In genomic region chr2:107916121-107916520, GRCh38 we compare ENCODE assay signal across 7 cellular contexts.
DNase-seq lines count a peak whose midpoint lies in the region; ATAC-seq, FAIRE-seq and TF ChIP-seq lines count a peak whose summit lies in the region.
"Not testable (repeated sequence)": the region's sequence is repeated elsewhere in the genome, so short reads cannot be mapped to it uniquely, and the experiment has no call there.

No MANE protein-coding gene starts in this region.

- peak; percentile 11 for TF ChIP-seq CTCF in GM10266 (IDR thresholded peaks at IDR 0.05; ENCODE audit: control insufficient read depth, insufficient read depth, low read depth, missing control alignments)
- TF ChIP-seq CTCF in HCT116 (IDR thresholded peaks at IDR 0.05 in 2 of 3, conservative IDR thresholded peaks at IDR 0.05 in 1 of 3; ENCODE audit: borderline replicate concordance in 1 of 3, insufficient read depth in 1 of 3, low read depth in 2 of 3, low read length in 2 of 3); GM12878 (IDR thresholded peaks at IDR 0.05 in 2 of 3, conservative IDR thresholded peaks at IDR 0.05 in 1 of 3; ENCODE audit: control insufficient read depth in 2 of 3, extremely low read depth in 1 of 3, insufficient read depth in 1 of 3, low read depth in 3 of 3, low read length in 3 of 3); foreskin keratinocyte (conservative IDR thresholded peaks at IDR 0.05): not testable (repeated sequence)
- TF ChIP-seq CTCF in PC-9 (conservative IDR thresholded peaks at IDR 0.05): 0 out of 2 replicates have a peak, but pooled peaks have one; percentile 31
- TF ChIP-seq CTCF in osteocyte (IDR thresholded peaks at IDR 0.05): peak; percentile 35

- intact Hi-C loops in HCT116 (cut with micrococcal nuclease); PC-9 (cut with micrococcal nuclease; ENCODE audit: unreplicated experiment); GM12878 (cut with micrococcal nuclease; ENCODE audit: unreplicated experiment): not testable (repeated sequence)

- CTCF ChIA-PET in HCT116 (lab: Charles Lee); PC-9 (lab: Charles Lee); GM12878 (lab: Yijun Ruan, JAX): not testable (repeated sequence)

- ATAC-seq in HCT116 (peak; percentile 86), GM12878 (peak; percentile 47), foreskin keratinocyte (peak; percentile 59), left lobe of liver (peak; percentile 96)

- H3K4me3 Mint-ChIP-seq in osteocyte (ENCODE audit: unreplicated experiment): not testable (repeated sequence)

- FAIRE-seq in GM12878 (lab: Jason Lieb, UNC): not testable (repeated sequence)

- H3K27me3 ChIP-seq in HCT116 (ENCODE audit: insufficient read depth, low read length); PC-9 (ENCODE audit: insufficient read depth, low read depth); GM12878 (replicated peaks in 1 of 2; ENCODE audit: control insufficient read depth in 2 of 2, insufficient read depth in 2 of 2, low read length in 1 of 2); foreskin keratinocyte: not testable (repeated sequence)

- not testable (repeated sequence) for H3K4me2 ChIP-seq in HCT116 (ENCODE audit: low read length); PC-9; GM12878 (ENCODE audit: control insufficient read depth, insufficient read depth)

- H3K27ac Mint-ChIP-seq in osteocyte (ENCODE audit: unreplicated experiment): not testable (repeated sequence)

- DNase-seq in GM10266 (ENCODE audit: extremely low spot score); HCT116 (ENCODE audit: low read depth, low spot score); PC-9; GM12878 (ENCODE audit: low read depth, low spot score); foreskin keratinocyte; left lobe of liver (ENCODE audit: low spot score); osteocyte (ENCODE audit: extremely low spot score, unreplicated experiment): not testable (repeated sequence)

- H3K4me1 ChIP-seq in HCT116 (ENCODE audit: control insufficient read depth in 1 of 2, insufficient read depth in 2 of 2, low read length in 2 of 2); PC-9 (replicated peaks; ENCODE audit: insufficient read depth); GM12878 (ENCODE audit: control insufficient read depth, insufficient read depth, low read length); foreskin keratinocyte: not testable (repeated sequence)

- H3K9me2 ChIP-seq in HCT116 (ENCODE audit: insufficient read depth); PC-9 (ENCODE audit: insufficient read depth): not testable (repeated sequence)

- in situ Hi-C loops in GM12878 (cut with MboI): not testable (repeated sequence)

- TF ChIP-seq EP300 in GM12878 (IDR thresholded peaks at IDR 0.05; ENCODE audit: borderline replicate concordance in 1 of 2, control insufficient read depth in 1 of 2, low read depth in 2 of 2, low read length in 2 of 2): not testable (repeated sequence)

- TF ChIP-seq RAD21 in HCT116 (IDR thresholded peaks at IDR 0.05; ENCODE audit: low read depth); GM12878 (IDR thresholded peaks at IDR 0.05; ENCODE audit: insufficient read depth, low read depth, low read length): not testable (repeated sequence)

- H3K9ac ChIP-seq in HCT116 (ENCODE audit: low read length); GM12878 (ENCODE audit: control insufficient read depth, insufficient read depth, low read length): not testable (repeated sequence)

- TF ChIP-seq POLR2A in HCT116 (IDR thresholded peaks at IDR 0.05; ENCODE audit: borderline replicate concordance, extremely low read depth, insufficient read depth, insufficient read length); GM12878 (IDR thresholded peaks at IDR 0.05; ENCODE audit: low read depth, low read length): not testable (repeated sequence)

- not testable (repeated sequence) for H4K20me1 ChIP-seq in HCT116 (ENCODE audit: insufficient read depth); PC-9 (ENCODE audit: insufficient read depth); GM12878 (ENCODE audit: control insufficient read depth, insufficient read depth)

- WGBS in GM12878 (ENCODE audit: insufficient coverage, insufficient replicate concordance, low lambda C conversion rate, missing lambda C conversion rate): no CpG with 5 or more reads among the region's 2 CpGs

- H3K36me3 Mint-ChIP-seq in osteocyte (ENCODE audit: unreplicated experiment): not testable (repeated sequence)

- not testable (repeated sequence) for H3K9me3 Mint-ChIP-seq in osteocyte (ENCODE audit: unreplicated experiment)

- H3K27ac ChIP-seq in HCT116 (ENCODE audit: low read depth, low read length); PC-9; GM12878 (ENCODE audit: control insufficient read depth, insufficient read depth); foreskin keratinocyte: not testable (repeated sequence)

- BruUV-seq in HCT116 (replicated peaks; lab: Mats Ljungman, UMichigan); PC-9 (replicated peaks; lab: Mats Ljungman, UMichigan); GM12878 (replicated peaks; lab: Mats Ljungman, UMichigan): not testable (repeated sequence)

- H3K36me3 ChIP-seq in HCT116 (ENCODE audit: control insufficient read depth in 1 of 2, insufficient read depth in 2 of 2, low read length in 2 of 2); PC-9 (ENCODE audit: low read depth); GM12878 (ENCODE audit: control insufficient read depth in 2 of 2, insufficient read depth in 2 of 2, low read length in 1 of 2): not testable (repeated sequence)

- not testable (repeated sequence) for H3K4me3 ChIP-seq in HCT116 (replicated peaks in 1 of 2; ENCODE audit: low read depth in 1 of 2, low read length in 2 of 2); PC-9; GM12878

- SMC1A ChIA-PET in GM12878 (lab: Charles Lee; ENCODE audit: uncharacterized antibody, unreplicated experiment): not testable (repeated sequence)

- H3K27me3 Mint-ChIP-seq in osteocyte (ENCODE audit: unreplicated experiment): not testable (repeated sequence)

- H2AFZ ChIP-seq in HCT116 (ENCODE audit: low read depth, low read length, poor library complexity, severe bottlenecking); PC-9; GM12878 (ENCODE audit: control insufficient read depth, low read depth, low read length): not testable (repeated sequence)

- not testable (repeated sequence) for H3F3A ChIP-seq in PC-9 (ENCODE audit: insufficient read depth, low read depth)

- not testable (repeated sequence) for H3K79me2 ChIP-seq in HCT116 (ENCODE audit: insufficient read depth, low read length); PC-9 (ENCODE audit: low read depth); GM12878 (ENCODE audit: control insufficient read depth, insufficient read depth, low read length)

- H3K9me3 ChIP-seq in HCT116 (ENCODE audit: control insufficient read depth in 1 of 2, insufficient read depth in 1 of 2, low read depth in 1 of 2, low read length in 2 of 2); PC-9 (ENCODE audit: insufficient read depth, low read depth); GM12878 (replicated peaks; ENCODE audit: control insufficient read depth, insufficient read depth, low read length): not testable (repeated sequence)

- RAD21 ChIA-PET in HCT116 (lab: Charles Lee; ENCODE audit: low non-redundant PET in 1 of 2, low total read pairs in 2 of 2, uncharacterized antibody in 2 of 2, unreplicated experiment in 2 of 2); GM12878 (lab: Charles Lee; ENCODE audit: unreplicated experiment): not testable (repeated sequence)

- H3K4me1 Mint-ChIP-seq in osteocyte (ENCODE audit: unreplicated experiment): not testable (repeated sequence)

- POLR2A ChIA-PET in HCT116 (lab: Charles Lee); PC-9 (lab: Charles Lee; ENCODE audit: unreplicated experiment); GM12878 (lab: Charles Lee): not testable (repeated sequence)
